In genomic region chrX:108117988-108118387, GRCh38 we compare ENCODE assay signal across 26 cellular contexts.
"Had no signal": no experiment of that assay in that cellular context is flagged by ENCODE, and none has a peak within 500 bp of the region (broad histone marks: within the 10 kb centered on the region; RNA-seq: fewer than 3 reads in every experiment).

No MANE protein-coding gene starts in this region.

- H3K27ac Mint-ChIP-seq: activated naive CD8-positive, alpha-beta T cell; activated T-cell treated with anti-CD3 and anti-CD28 coated beads, Interleukin-2, amount 50 U/mL, for 72 hours; neural progenitor cell; T-helper 2 cell treated with Interferon-gamma antibody and Interleukin-4, amounts not matched to agents 5 μg/mL and 100 μg/mL, for 36 hours had no signal

- H3K4me3 Mint-ChIP-seq: activated naive CD8-positive, alpha-beta T cell; activated T-cell treated with anti-CD3 and anti-CD28 coated beads, Interleukin-2, amount 50 U/mL, for 72 hours; brain; naive thymus-derived CD8-positive, alpha-beta T cell; neural progenitor cell; T-helper 2 cell treated with Interferon-gamma antibody and Interleukin-4, amounts not matched to agents 5 μg/mL and 100 μg/mL, for 36 hours had no signal

- H3K27me3 Mint-ChIP-seq: activated naive CD8-positive, alpha-beta T cell; brain; naive thymus-derived CD8-positive, alpha-beta T cell had no signal

- ATAC-seq: activated T-cell treated with anti-CD3 and anti-CD28 coated beads, Interleukin-2, amount 50 U/mL, for 72 hours; gastrocnemius medialis; naive thymus-derived CD8-positive, alpha-beta T cell had no signal

- H3K9me3 ChIP-seq: gastrocnemius medialis, right atrium auricular region, suprapubic skin, tibial artery had no signal

- H3K9me3 Mint-ChIP-seq: activated T-cell treated with anti-CD3 and anti-CD28 coated beads, Interleukin-2, amount 50 U/mL, for 72 hours; brain; naive thymus-derived CD8-positive, alpha-beta T cell; neural progenitor cell; T-helper 2 cell treated with Interferon-gamma antibody and Interleukin-4, amounts not matched to agents 5 μg/mL and 100 μg/mL, for 36 hours had no signal

- DNase-seq: activated CD4-positive, alpha-beta T cell treated with anti-CD3 and anti-CD28 coated beads for 4 hours; activated CD4-positive, alpha-beta T cell treated with anti-CD3 and anti-CD28 coated beads, Interleukin-2, amount 50 U/mL, for 4 hours; activated CD4-positive, CD25-positive, alpha-beta regulatory T cell; activated naive CD4-positive, alpha-beta T cell treated with Interleukin-2 at 50 U/mL for 16 hours; activated T-cell treated with anti-CD3 and anti-CD28 coated beads for 4 hours; activated T-cell treated with anti-CD3 and anti-CD28 coated beads, Interleukin-2, amount 50 U/mL, for 72 hours; aorta; cerebellar nuclear complex; dorsolateral prefrontal cortex; effector memory CD4-positive, alpha-beta T cell; gastrocnemius medialis; glutamatergic neuron; islet precursor cell; midbrain; naive thymus-derived CD8-positive, alpha-beta T cell; occipital lobe; stimulated activated CD4-positive, alpha-beta T cell treated with anti-CD3 and anti-CD28 coated beads, Interleukin-15, amount 100 ng/mL, for 24 hours; stimulated activated CD4-positive, alpha-beta T cell treated with anti-CD3 and anti-CD28 coated beads, Interleukin-2, amount 100 ng/mL, for 24 hours; stimulated activated naive CD4-positive, alpha-beta T cell; tibial artery had no signal

- H3K36me3 Mint-ChIP-seq: neural progenitor cell had no signal
